ENCODE assay signal across 8 cellular contexts in genomic region chr7:42238709-42239395, GRCh38. TPM values are rescaled to one million over a fixed set of nuclear protein-coding genes. Genes with fewer than 3 reads are reported as not detected.
DNase-seq lines count a peak whose midpoint lies in the region; ATAC-seq and TF ChIP-seq lines count a peak whose summit lies in the region.

No MANE protein-coding gene starts in this region.

- no peaks in the 10 kb centered on the region for H3K27me3 Mint-ChIP-seq in nephron (ENCODE audit: low read depth)

- peak overlapping the region; percentile 58 to 86 (median 77); a peak in 21 of 22 replicates for H3K4me2 ChIP-seq in BLaER1 treated with 17β-estradiol and CSF1 and Interleukin-3, amounts not matched to agents 10 nM and 100 nM

- ATAC-seq in GM21825 (IDR thresholded peaks at IDR 0.05; ENCODE audit: unreplicated experiment), result no peak
- no peak for ATAC-seq in activated CD4-positive, CD25-positive, alpha-beta regulatory T cell treated with anti-CD3 and anti-CD28 coated beads, Interleukin-2, amount 50 U/mL, for 24 hours

- DNase-seq in MG63, result peak; percentile 64
- DNase-seq in epithelial cell of prostate (ENCODE audit: low read depth, low spot score), result no peak
- no peak for DNase-seq in SKM-1 (lab: John Stamatoyannopoulos, UW; ENCODE audit: unreplicated experiment)
- DNase-seq in BE2C, result no peak

- no peaks in the 10 kb centered on the region for H3K9me3 ChIP-seq in BLaER1 treated with 17β-estradiol and CSF1 and Interleukin-3, amounts not matched to agents 10 nM and 100 nM (replicated peaks in 1 of 11)
- H3K9me3 ChIP-seq in MG63 (no peaks in the 10 kb centered on the region), BE2C (no peaks in the 10 kb centered on the region)

- TF ChIP-seq CTCF in nephron (IDR thresholded peaks at IDR 0.05; ENCODE audit: unreplicated experiment in 3 of 3) (no peak), BE2C (IDR thresholded peaks at IDR 0.05; ENCODE audit: low read depth, low read length) (no peak)

- peaks cover 0 to 17% (median 8%) of the 10 kb centered on the region in 11 experiments; a peak in 6 of 22 replicates for H4K20me1 ChIP-seq in BLaER1 treated with 17β-estradiol and CSF1 and Interleukin-3, amounts not matched to agents 10 nM and 100 nM

- no peaks in the 10 kb centered on the region for H3K9me3 Mint-ChIP-seq in nephron

- H3K4me1 Mint-ChIP-seq in nephron, result peaks cover 61% of the 10 kb centered on the region

- peaks cover 20 to 29% (median 23%) of the 10 kb centered on the region in 10 experiments for H3K4me1 ChIP-seq in BLaER1 treated with 17β-estradiol and CSF1 and Interleukin-3, amounts not matched to agents 10 nM and 100 nM
- no peaks in the 10 kb centered on the region for H3K4me1 ChIP-seq in BE2C

- H3K27me3 ChIP-seq in BLaER1 treated with 17β-estradiol and CSF1 and Interleukin-3, amounts not matched to agents 10 nM and 100 nM, result no peaks in the 10 kb centered on the region; a peak in 3 of 22 replicates
- H3K27me3 ChIP-seq in MG63, result no peaks in the 10 kb centered on the region
- peaks cover 50% of the 10 kb centered on the region for H3K27me3 ChIP-seq in BE2C

- peak overlapping the region; percentile 89 to 95 (median 91) for H3K4me3 Mint-ChIP-seq in nephron

- peaks cover 6% of the 10 kb centered on the region for H3K36me3 Mint-ChIP-seq in nephron (ENCODE audit: low read depth)

- H3K36me3 ChIP-seq in BLaER1 treated with 17β-estradiol and CSF1 and Interleukin-3, amounts not matched to agents 10 nM and 100 nM, result no peaks in the 10 kb centered on the region
- H3K36me3 ChIP-seq in MG63 (no peaks in the 10 kb centered on the region), BE2C (no peaks in the 10 kb centered on the region)

- peak overlapping the region in 6 of 11 experiments; percentile 30 to 88 (median 77); a peak in 9 of 22 replicates for H3K27ac ChIP-seq in BLaER1 treated with 17β-estradiol and CSF1 and Interleukin-3, amounts not matched to agents 10 nM and 100 nM
- peak overlapping the region; percentile 75 for H3K27ac ChIP-seq in epithelial cell of prostate

- peak overlapping the region; percentile 97 to 99 (median 99) for H3K27ac Mint-ChIP-seq in nephron

- H3K9ac ChIP-seq in BLaER1 treated with 17β-estradiol and CSF1 and Interleukin-3, amounts not matched to agents 10 nM and 100 nM, result peak overlapping the region in 3 of 11 experiments; percentile 79 to 84 (median 81); a peak in 2 of 22 replicates

- H3K4me3 ChIP-seq in BLaER1 treated with 17β-estradiol and CSF1 and Interleukin-3, amounts not matched to agents 10 nM and 100 nM, result no peak overlapping the region; a peak in 2 of 20 replicates
- H3K4me3 ChIP-seq in MG63, result no peak overlapping the region
- H3K4me3 ChIP-seq in BE2C (ENCODE audit: low read depth, low read length), result no peak overlapping the region

RNA-seq across cellular contexts. Expression of gene GLI3, which starts 1.8 kb away (rescaled TPM):
- total RNA-seq in MG63 (2014; rRNA removed; shearing (Covaris generic); ENCODE audit: low replicate concordance), result 0.10 and 0.59 TPM in 2 replicates
- polyA plus RNA-seq in BE2C (2012; ENCODE audit: insufficient read depth, insufficient read length, low read depth), result not detected
